In the genomic region with DNA sequence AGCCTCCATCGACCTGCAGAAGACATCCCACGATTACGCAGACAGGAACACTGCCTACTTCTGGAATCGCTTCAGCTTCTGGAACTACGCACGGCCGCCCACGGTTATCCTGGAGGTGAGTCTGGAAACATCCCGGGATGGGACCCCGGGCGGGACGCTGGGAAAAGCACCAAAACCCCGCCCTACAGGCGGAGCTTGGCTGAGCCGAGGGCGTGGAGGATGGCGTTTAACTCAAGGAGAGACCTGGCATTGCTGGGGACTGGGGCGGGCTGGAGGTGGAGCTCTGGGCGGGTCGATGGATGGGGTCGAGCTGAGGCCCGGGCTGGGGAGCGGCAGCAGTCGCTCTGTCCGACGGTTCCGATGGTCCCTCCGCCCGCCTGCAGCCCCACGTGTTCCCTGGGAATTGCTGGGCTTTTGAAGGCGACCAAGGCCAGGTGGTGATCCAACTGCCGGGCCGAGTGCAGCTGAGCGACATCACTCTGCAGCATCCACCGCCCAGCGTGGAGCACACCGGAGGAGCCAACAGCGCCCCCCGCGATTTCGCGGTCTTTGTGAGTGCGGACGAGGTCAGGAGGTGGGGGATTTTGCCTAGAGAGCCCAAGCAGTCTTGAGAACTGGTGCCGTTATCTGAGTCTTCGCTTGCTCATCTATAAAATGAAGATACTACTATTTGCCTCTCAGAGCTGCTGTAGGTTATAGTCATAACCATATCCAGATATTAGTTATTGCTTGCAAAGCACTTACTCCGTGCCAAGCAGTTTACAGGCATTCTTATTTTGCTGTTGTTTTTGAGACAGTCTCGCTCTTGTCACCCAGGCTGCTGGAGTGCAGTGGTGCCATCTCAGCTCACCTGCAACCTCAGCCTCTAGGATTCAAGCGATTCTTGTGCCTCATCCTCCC, we compare ENCODE assay signal across 8 cellular contexts. TPM values are rescaled to one million over a fixed set of nuclear protein-coding genes. Genes with fewer than 3 reads are reported as not detected.
DNase-seq lines count a peak whose midpoint lies in the region; FAIRE-seq and TF ChIP-seq lines count a peak whose summit lies in the region.

No MANE protein-coding gene starts in this region.

- DNase-seq in HEK293T (ENCODE audit: extremely low spot score) (peak; percentile 75), NCI-H1694 (lab: John Stamatoyannopoulos, UW) (peak; percentile 76), immature natural killer cell (peak; percentile 72 to 75 (median 74)), amniotic stem cell (lab: John Stamatoyannopoulos, UW) (no peak)
- peak; percentile 64 to 72 for DNase-seq in stimulated activated CD4-positive, alpha-beta T cell treated with anti-CD3 and anti-CD28 coated beads, Interleukin-12 subunit alpha, Interleukin-12 subunit beta, amount 100 ng/mL, for 24 hours (ENCODE audit: low read depth in 2 of 2)

- peak; percentile 7 for FAIRE-seq in TTC549 (lab: Jason Lieb, UNC)

- H3K27me3 Mint-ChIP-seq in brain = peaks cover 26% of the 10 kb centered on the region
- peaks cover 19 to 30% (median 22%) of the 10 kb centered on the region in 3 donors for H3K27me3 Mint-ChIP-seq in immature natural killer cell (ENCODE audit: low read depth in 3 of 3)

- peaks cover 0 to 5% (median 3%) of the 10 kb centered on the region in 5 experiments for H3K9me3 Mint-ChIP-seq in brain
- H3K9me3 Mint-ChIP-seq in immature natural killer cell = no peaks in the 10 kb centered on the region

- CTCF ChIA-PET in HEK293T (lab: Yijun Ruan, JAX) = interaction anchor here (0.7 to 2.4 kb wide), 13 partner anchors 8 to 346 kb away, joined by 3 to 7 read pairs (median 3); a partner anchor contains a TSS

- no peaks in the 10 kb centered on the region for H3K9me3 ChIP-seq in ES-I3 (ENCODE audit: control insufficient read depth, insufficient read depth, low read length)

- POLR2A ChIA-PET in HEK293T (lab: Yijun Ruan, JAX) = interaction anchor here (0.9 to 6.1 kb wide), 6 partner anchors 8 to 123 kb away, joined by 3 to 44 read pairs (median 6); a partner anchor contains a TSS

- H3K4me1 ChIP-seq in ES-I3 (ENCODE audit: insufficient read depth, low read length) = no peaks in the 10 kb centered on the region

- H3K27ac Mint-ChIP-seq in brain (peak overlapping the region in 1 of 5 experiments; percentile 66), immature natural killer cell (peak overlapping the region; percentile 48 to 99 (median 82))

- TF ChIP-seq CTCF in brain (conservative IDR thresholded peaks at IDR 0.05) = peak; percentile 33 to 51

- peak overlapping the region; percentile 52; the same call in 1 of the 2 replicates for H3K9ac ChIP-seq in ES-I3 (ENCODE audit: low read depth, low read length)

- H3K36me3 ChIP-seq in ES-I3 (ENCODE audit: insufficient read depth, low read length) = no peaks in the 10 kb centered on the region; the same call in 1 of the 2 replicates

- H3K36me3 Mint-ChIP-seq in brain (peaks cover 16% of the 10 kb centered on the region), immature natural killer cell (no peaks in the 10 kb centered on the region)

- peak overlapping the region; percentile 84 to 92 (median 88) for H3K4me3 Mint-ChIP-seq in brain
- peak overlapping the region; percentile 87 to 94 (median 90) for H3K4me3 Mint-ChIP-seq in immature natural killer cell

- H3K4me1 Mint-ChIP-seq in brain (peaks cover 38% of the 10 kb centered on the region), immature natural killer cell (peaks cover 40 to 43% of the 10 kb centered on the region in 2 donors)

TF ChIP-seq in HEK293T, 16 proteins besides CTCF, POLR2A, EP300 and RAD21:
- TF ChIP-seq SUZ12 (IDR thresholded peaks at IDR 0.05) = no peak
- no peak for TF ChIP-seq ZNF384 (IDR thresholded peaks at IDR 0.05)
- no peak for TF ChIP-seq LEF1 (IDR thresholded peaks at IDR 0.05; ENCODE audit: borderline replicate concordance)
- TF ChIP-seq BHLHE40 (IDR thresholded peaks at IDR 0.05; ENCODE audit: borderline replicate concordance) = no peak
- TF ChIP-seq ARNT (IDR thresholded peaks at IDR 0.05) = peak; percentile 30; the same call in 1 of the 2 replicates
- TF ChIP-seq FOXK2 (IDR thresholded peaks at IDR 0.05) = no peak
- TF ChIP-seq HDGF (IDR thresholded peaks at IDR 0.05; ENCODE audit: borderline replicate concordance) = peak; percentile 62; the same call in 1 of the 2 replicates
- TF ChIP-seq, protein P1, sequence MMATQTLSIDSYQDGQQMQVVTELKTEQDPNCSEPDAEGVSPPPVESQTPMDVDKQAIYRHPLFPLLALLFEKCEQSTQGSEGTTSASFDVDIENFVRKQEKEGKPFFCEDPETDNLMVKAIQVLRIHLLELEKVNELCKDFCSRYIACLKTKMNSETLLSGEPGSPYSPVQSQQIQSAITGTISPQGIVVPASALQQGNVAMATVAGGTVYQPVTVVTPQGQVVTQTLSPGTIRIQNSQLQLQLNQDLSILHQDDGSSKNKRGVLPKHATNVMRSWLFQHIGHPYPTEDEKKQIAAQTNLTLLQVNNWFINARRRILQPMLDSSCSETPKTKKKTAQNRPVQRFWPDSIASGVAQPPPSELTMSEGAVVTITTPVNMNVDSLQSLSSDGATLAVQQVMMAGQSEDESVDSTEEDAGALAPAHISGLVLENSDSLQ (IDR thresholded peaks at IDR 0.05) = no peak
- no peak for TF ChIP-seq FOXA1 (IDR thresholded peaks at IDR 0.05)
- peak; percentile 89 for TF ChIP-seq L3MBTL2 (conservative IDR thresholded peaks at IDR 0.05)

RNA-seq across cellular contexts. Expression of a gene that starts 3.8 kb away (rescaled TPM):
- polyA plus RNA-seq in brain (ENCODE audit: insufficient read depth, low read depth, low replicate concordance) = 6.0 TPM
- under 1 TPM in 2 of 3 donors, not detected in 1; 0.56 to 0.89 TPM for polyA plus RNA-seq in immature natural killer cell

RNA-seq across cellular contexts. Expression of a gene that starts 45.3 kb away (rescaled TPM):
- 337 TPM for polyA plus RNA-seq in brain (ENCODE audit: insufficient read depth, low read depth, low replicate concordance)
- polyA plus RNA-seq in immature natural killer cell = 100 to 1,000 TPM; 445 to 490 (median 454) TPM

RNA-seq across cellular contexts. Expression of a gene that starts 45.3 kb away (rescaled TPM):
- polyA plus RNA-seq in brain (ENCODE audit: insufficient read depth, low read depth, low replicate concordance) (40.6 TPM), immature natural killer cell (10 to 100 TPM; 14.7 to 32.9 (median 18.7) TPM)
